ENCODE assay signal across 1 cellular context in genomic region chr16:74439685-74440084, GRCh38.
TF ChIP-seq lines count a peak whose summit lies in the region.

No MANE protein-coding gene starts in this region.

TF ChIP-seq in HepG2, 621 proteins besides CTCF, POLR2A, EP300 and RAD21 (continued from another document):
- TF ChIP-seq ZBTB40 (IDR thresholded peaks at IDR 0.05) (no peak), ZBTB40 (CRISPR knock-in tag; IDR thresholded peaks at IDR 0.05) (no peak), ZFP62 (CRISPR knock-in tag; IDR thresholded peaks at IDR 0.05) (no peak), BRD4 (CRISPR knock-in tag; IDR thresholded peaks at IDR 0.05) (no peak), MTF1 (CRISPR knock-in tag; IDR thresholded peaks at IDR 0.05) (no peak), ZNF574 (CRISPR knock-in tag; IDR thresholded peaks at IDR 0.05) (no peak), SP4 (CRISPR knock-in tag; IDR thresholded peaks at IDR 0.05) (no peak), ZNF891 (CRISPR knock-in tag; IDR thresholded peaks at IDR 0.05) (no peak), CHD2 (IDR thresholded peaks at IDR 0.05; ENCODE audit: low read depth, low read length) (no peak), ZIK1 (CRISPR knock-in tag; IDR thresholded peaks at IDR 0.05; ENCODE audit: borderline replicate concordance, low read depth) (no peak), ZNF670 (CRISPR knock-in tag; IDR thresholded peaks at IDR 0.05; ENCODE audit: borderline replicate concordance) (no peak), PAXIP1 (CRISPR knock-in tag; conservative IDR thresholded peaks at IDR 0.05) (no peak), CREM (IDR thresholded peaks at IDR 0.05) (no peak), CREM (CRISPR knock-in tag; IDR thresholded peaks at IDR 0.05) (no peak), SIX4 (CRISPR knock-in tag; IDR thresholded peaks at IDR 0.05) (no peak), THAP11 (CRISPR knock-in tag; IDR thresholded peaks at IDR 0.05) (no peak)
